ENCODE assay signal across 8 cellular contexts in genomic region chr20:19756756-19757486, GRCh38. TPM values are rescaled to one million over a fixed set of nuclear protein-coding genes. Genes with fewer than 3 reads are reported as not detected.
DNase-seq lines count a peak whose midpoint lies in the region; ATAC-seq, FAIRE-seq and TF ChIP-seq lines count a peak whose summit lies in the region.
"Had no signal": no experiment of that assay in that cellular context is flagged by ENCODE, and none has a peak within 500 bp of the region (broad histone marks: within the 10 kb centered on the region; RNA-seq: fewer than 3 reads in every experiment).

No MANE protein-coding gene starts in this region.

- H3K27ac ChIP-seq in KMS-11 (peak overlapping the region; percentile 22; the same call in 1 of the 2 replicates), astrocyte (ENCODE audit: low read depth, low read length) (peak overlapping the region; percentile 45), HepG2 (ENCODE audit: extremely low read length, insufficient read depth, low read length) (no peak overlapping the region), thoracic aorta (peak overlapping the region; percentile 98 to 99)
- H3K27ac ChIP-seq: neutrophil had no signal

- H3K9me3 Mint-ChIP-seq in astrocyte (ENCODE audit: unreplicated experiment), result no peaks in the 10 kb centered on the region
- H3K9me3 Mint-ChIP-seq in naive thymus-derived CD8-positive, alpha-beta T cell, result peaks cover 0 to 5% (median 0%) of the 10 kb centered on the region in 9 donors

- H3K9ac ChIP-seq in KMS-11 (peak overlapping the region; percentile 66; the same call in 1 of the 2 replicates), astrocyte (ENCODE audit: low read length) (peak overlapping the region; percentile 87), HepG2 (ENCODE audit: insufficient read depth, low read depth, low read length) (peak overlapping the region; percentile 73; the same call in 1 of the 2 replicates)

- peaks cover 2% of the 10 kb centered on the region for H3K27me3 Mint-ChIP-seq in astrocyte (ENCODE audit: low read depth, unreplicated experiment)
- H3K27me3 Mint-ChIP-seq in naive thymus-derived CD8-positive, alpha-beta T cell, result peaks cover 17 to 70% (median 39%) of the 10 kb centered on the region in 5 donors

- no peak for TF ChIP-seq RAD21 in HepG2 (CRISPR knock-in tag; IDR thresholded peaks at IDR 0.05)

- H3K4me1 Mint-ChIP-seq in astrocyte (ENCODE audit: low read depth, unreplicated experiment), result peaks cover 15% of the 10 kb centered on the region
- H3K4me1 Mint-ChIP-seq in naive thymus-derived CD8-positive, alpha-beta T cell, result peaks cover 0 to 9% (median 0%) of the 10 kb centered on the region in 4 donors

- H3K36me3 Mint-ChIP-seq in astrocyte (ENCODE audit: low read depth, unreplicated experiment), result peaks cover 1% of the 10 kb centered on the region
- no peaks in the 10 kb centered on the region for H3K36me3 Mint-ChIP-seq in naive thymus-derived CD8-positive, alpha-beta T cell

- 5% methylated on average over 22 of the region's 22 CpGs for WGBS in HepG2 (ENCODE audit: low lambda C conversion rate)

- no peaks in the 10 kb centered on the region for H3K27me3 ChIP-seq in KMS-11 (ENCODE audit: insufficient read depth, low read depth)
- no peaks in the 10 kb centered on the region for H3K27me3 ChIP-seq in astrocyte (ENCODE audit: insufficient read depth, low read length)
- H3K27me3 ChIP-seq in HepG2 (ENCODE audit: control insufficient read depth in 1 of 2, insufficient read depth in 2 of 2, low read length in 2 of 2), result peaks cover 0 to 24% of the 10 kb centered on the region in 2 experiments; a peak in 3 of 5 replicates
- H3K27me3 ChIP-seq in thoracic aorta (replicated peaks; ENCODE audit: insufficient read depth), result no peaks in the 10 kb centered on the region

- in situ Hi-C loops in HepG2 (cut with HindIII; ENCODE audit: extremely low pct_ligation_motif_present, low pct_unique_long_range_greater_than_20kb), result loop anchor here (5.0 kb wide), 1 partner anchor 65 kb away; no protein-coding TSS in a partner anchor

- no peak for TF ChIP-seq POLR2A in HepG2 (IDR thresholded peaks at IDR 0.05; ENCODE audit: insufficient read depth in 1 of 2, low read depth in 2 of 2, low read length in 2 of 2)

- peak overlapping the region; percentile 75 for H3K27ac Mint-ChIP-seq in astrocyte (ENCODE audit: unreplicated experiment)
- no peak overlapping the region for H3K27ac Mint-ChIP-seq in naive thymus-derived CD8-positive, alpha-beta T cell

- H3K36me3 ChIP-seq in KMS-11 (ENCODE audit: insufficient read depth) (no peaks in the 10 kb centered on the region), astrocyte (ENCODE audit: insufficient read depth, low read length) (no peaks in the 10 kb centered on the region), HepG2 (replicated peaks in 1 of 2; ENCODE audit: control insufficient read depth in 1 of 2, insufficient read depth in 2 of 2, low read length in 2 of 2) (no peaks in the 10 kb centered on the region), thoracic aorta (no peaks in the 10 kb centered on the region)
- H3K36me3 ChIP-seq: neutrophil had no signal

- H3K4me1 ChIP-seq in KMS-11 (ENCODE audit: low read depth, poor library complexity, severe bottlenecking) (peaks cover 32% of the 10 kb centered on the region), astrocyte (ENCODE audit: insufficient read depth, low read length) (peaks cover 10% of the 10 kb centered on the region), HepG2 (ENCODE audit: insufficient read depth, low read length) (peaks cover 37% of the 10 kb centered on the region), thoracic aorta (ENCODE audit: control insufficient read depth in 1 of 2, low read depth in 2 of 2) (peaks cover 14 to 29% of the 10 kb centered on the region in 2 donors)

- DNase-seq in astrocyte (ENCODE audit: low read depth) (no peak), HepG2 (ENCODE audit: low spot score) (no peak), thoracic aorta (ENCODE audit: low spot score) (no peak)
- DNase-seq in naive thymus-derived CD8-positive, alpha-beta T cell, result no peak
- no peak for DNase-seq in activated CD4-positive, alpha-beta T cell treated with anti-CD3 and anti-CD28 coated beads for 1 hour

- CTCF ChIA-PET in HepG2 (lab: Yijun Ruan, JAX; ENCODE audit: low intra/inter-chr PET ratio, low total read pairs), result no interaction called here

- no peaks in the 10 kb centered on the region for H4K20me1 ChIP-seq in KMS-11 (ENCODE audit: insufficient read depth)
- peaks cover 17% of the 10 kb centered on the region for H4K20me1 ChIP-seq in astrocyte (ENCODE audit: insufficient read depth, low read length)
- H4K20me1 ChIP-seq in HepG2 (ENCODE audit: insufficient read depth, low read length), result no peaks in the 10 kb centered on the region

- H3K4me3 Mint-ChIP-seq in astrocyte (ENCODE audit: unreplicated experiment), result peak overlapping the region; percentile 90
- peak overlapping the region in 1 of 10 donors; percentile 26 for H3K4me3 Mint-ChIP-seq in naive thymus-derived CD8-positive, alpha-beta T cell

- no peaks in the 10 kb centered on the region for H3K79me2 ChIP-seq in KMS-11 (ENCODE audit: insufficient read depth, low read depth)
- peaks cover 7% of the 10 kb centered on the region for H3K79me2 ChIP-seq in astrocyte (ENCODE audit: insufficient read depth, low read length)
- no peaks in the 10 kb centered on the region for H3K79me2 ChIP-seq in HepG2 (ENCODE audit: insufficient read depth, low read length)

- TF ChIP-seq EP300 in HepG2 (IDR thresholded peaks at IDR 0.05; ENCODE audit: low read depth in 2 of 2, low read length in 2 of 2), result no peak
- TF ChIP-seq EP300 in HepG2 (CRISPR knock-in tag; IDR thresholded peaks at IDR 0.05; ENCODE audit: borderline replicate concordance), result no peak

- H3K4me2 ChIP-seq in KMS-11 (peak overlapping the region; percentile 78), astrocyte (ENCODE audit: low read length) (peak overlapping the region; percentile 98), HepG2 (ENCODE audit: low read depth, low read length) (peak overlapping the region; percentile 90)

- H3K4me3 ChIP-seq in KMS-11 (IDR thresholded peaks at IDR 0.05; ENCODE audit: insufficient read depth, low read depth, low read length) (no peak overlapping the region), astrocyte (ENCODE audit: insufficient read depth, low read depth, low read length) (peak overlapping the region; percentile 81), HepG2 (replicated peaks in 1 of 3; ENCODE audit: insufficient read depth in 1 of 3, low read depth in 2 of 3, low read length in 3 of 3) (peak overlapping the region; percentile 61 to 85 (median 70)), thoracic aorta (peak overlapping the region; percentile 100)

- H3K9me3 ChIP-seq in astrocyte (ENCODE audit: insufficient read depth, low read depth, low read length) (no peaks in the 10 kb centered on the region), HepG2 (ENCODE audit: low read length) (no peaks in the 10 kb centered on the region), thoracic aorta (no peaks in the 10 kb centered on the region)
- H3K9me3 ChIP-seq: neutrophil had no signal

- POLR2A ChIA-PET in HepG2 (lab: Yijun Ruan, JAX), result interaction anchor here (1.0 to 3.9 kb wide), 10 partner anchors 13 to 1172 kb away, joined by 3 to 20 read pairs (median 6); partner anchors contain the start of genes CFAP61 and CRNKL1
- POLR2A ChIA-PET in naive thymus-derived CD8-positive, alpha-beta T cell (lab: Charles Lee), result no interaction called here

- FAIRE-seq in astrocyte (lab: Jason Lieb, UNC) (no peak), HepG2 (lab: Jason Lieb, UNC) (no peak)

- H2AFZ ChIP-seq in KMS-11 (ENCODE audit: low read depth) (peak overlapping the region; percentile 96), astrocyte (ENCODE audit: low read depth, low read length) (peak overlapping the region; percentile 84), HepG2 (ENCODE audit: low read length) (peak overlapping the region; percentile 50)

- BruUV-seq in HepG2 (replicated peaks; lab: Mats Ljungman, UMichigan), result no TSS peak

- ATAC-seq in HepG2 (no peak), thoracic aorta (ENCODE audit: insufficient number of reproducible peaks, low FRiP score, low read depth) (no peak), GM21576 (IDR thresholded peaks at IDR 0.05; ENCODE audit: unreplicated experiment) (no peak)
- no peak for ATAC-seq in naive thymus-derived CD8-positive, alpha-beta T cell

- TF ChIP-seq CTCF in KMS-11 (conservative IDR thresholded peaks at IDR 0.05; ENCODE audit: low read depth, low read length) (no peak), astrocyte (IDR thresholded peaks at IDR 0.05; ENCODE audit: insufficient read depth, low read depth, low read length) (no peak), HepG2 (CRISPR knock-in tag; IDR thresholded peaks at IDR 0.05) (peak; percentile 34), thoracic aorta (IDR thresholded peaks at IDR 0.05) (no peak)

- intact Hi-C loops in HepG2 (cut with micrococcal nuclease; ENCODE audit: unreplicated experiment), result loop anchor here (10.0 kb wide), 1 partner anchor 152 kb away; no protein-coding TSS in a partner anchor

RNA-seq across cellular contexts. Expression of gene RIN2, which starts 1.1 kb away (rescaled TPM):
- 21.2 and 22.8 TPM in 2 replicates for total RNA-seq in astrocyte
- total RNA-seq in HepG2 (2016; rRNA removed; fragmentation: Illumina TruSeq; extraction: Trizol), result 2.4 and 2.5 TPM in 2 replicates
- total RNA-seq in HepG2 (2016; cell fraction: cytosol; rRNA removed; fragmentation: Illumina TruSeq; extraction: Trizol; ENCODE audit: low read depth), result 0.97 and 1.3 TPM in 2 replicates
- 2.5 and 2.7 TPM in 2 replicates for total RNA-seq in HepG2 (2016; cell fraction: insoluble cytoplasmic fraction; rRNA removed; fragmentation: Illumina TruSeq; extraction: Trizol)
- total RNA-seq in HepG2 (2016; cell fraction: membrane; rRNA removed; fragmentation: Illumina TruSeq; extraction: Trizol), result 2.7 and 3.4 TPM in 2 replicates
- 2.6 and 4.1 TPM in 2 replicates for total RNA-seq in HepG2 (2016; cell fraction: nucleus; rRNA removed; fragmentation: Illumina TruSeq; extraction: Trizol)
- 5.1 and 6.3 TPM in 2 replicates for polyA plus RNA-seq in HepG2 (2011; rRNA removed)
- 2.9 and 3.5 TPM in 2 replicates for polyA plus RNA-seq in HepG2 (2011; cell fraction: cytosol; rRNA removed)
- polyA plus RNA-seq in HepG2 (2011; cell fraction: nucleus; rRNA removed), result 7.6 and 9.1 TPM in 2 replicates
- polyA plus RNA-seq in HepG2 (2012), result 8.9 and 11.8 TPM in 2 replicates
- polyA plus RNA-seq in HepG2 (2016; cell fraction: cytosol; fragmentation: Illumina TruSeq; extraction: Trizol; ENCODE audit: low read depth), result 1.6 TPM in 2 replicates
- polyA plus RNA-seq in HepG2 (2016; cell fraction: insoluble cytoplasmic fraction; fragmentation: Illumina TruSeq; extraction: Trizol; ENCODE audit: low read depth), result 1.5 and 1.8 TPM in 2 replicates
- 2.1 and 2.3 TPM in 2 replicates for polyA plus RNA-seq in HepG2 (2016; cell fraction: membrane; fragmentation: Illumina TruSeq; extraction: Trizol; ENCODE audit: low read depth)
- polyA plus RNA-seq in HepG2 (2016; cell fraction: nucleus; fragmentation: Illumina TruSeq; extraction: Trizol; ENCODE audit: insufficient read depth, low read depth), result 2.1 and 2.4 TPM in 2 replicates
- polyA minus RNA-seq in HepG2 (2011; rRNA and poly(A)+ RNA removed; ENCODE audit: low replicate concordance), result 10.0 and 31.5 TPM in 2 replicates
- polyA minus RNA-seq in HepG2 (2011; cell fraction: cytosol; rRNA and poly(A)+ RNA removed), result 7.6 and 13.8 TPM in 2 replicates
- polyA minus RNA-seq in HepG2 (2011; cell fraction: nucleus; rRNA and poly(A)+ RNA removed), result 28.8 and 31.8 TPM in 2 replicates
- 100 to 1,000 TPM in 1 of 2 donors, 10 to 100 TPM in 1; 60.9 to 121 TPM for total RNA-seq in thoracic aorta
- total RNA-seq in naive thymus-derived CD8-positive, alpha-beta T cell, result under 1 TPM; 0.27 to 0.29 TPM
- polyA plus RNA-seq in naive thymus-derived CD8-positive, alpha-beta T cell, result not detected
